12 cellular contexts compared by ENCODE assay signal in the genomic region with DNA sequence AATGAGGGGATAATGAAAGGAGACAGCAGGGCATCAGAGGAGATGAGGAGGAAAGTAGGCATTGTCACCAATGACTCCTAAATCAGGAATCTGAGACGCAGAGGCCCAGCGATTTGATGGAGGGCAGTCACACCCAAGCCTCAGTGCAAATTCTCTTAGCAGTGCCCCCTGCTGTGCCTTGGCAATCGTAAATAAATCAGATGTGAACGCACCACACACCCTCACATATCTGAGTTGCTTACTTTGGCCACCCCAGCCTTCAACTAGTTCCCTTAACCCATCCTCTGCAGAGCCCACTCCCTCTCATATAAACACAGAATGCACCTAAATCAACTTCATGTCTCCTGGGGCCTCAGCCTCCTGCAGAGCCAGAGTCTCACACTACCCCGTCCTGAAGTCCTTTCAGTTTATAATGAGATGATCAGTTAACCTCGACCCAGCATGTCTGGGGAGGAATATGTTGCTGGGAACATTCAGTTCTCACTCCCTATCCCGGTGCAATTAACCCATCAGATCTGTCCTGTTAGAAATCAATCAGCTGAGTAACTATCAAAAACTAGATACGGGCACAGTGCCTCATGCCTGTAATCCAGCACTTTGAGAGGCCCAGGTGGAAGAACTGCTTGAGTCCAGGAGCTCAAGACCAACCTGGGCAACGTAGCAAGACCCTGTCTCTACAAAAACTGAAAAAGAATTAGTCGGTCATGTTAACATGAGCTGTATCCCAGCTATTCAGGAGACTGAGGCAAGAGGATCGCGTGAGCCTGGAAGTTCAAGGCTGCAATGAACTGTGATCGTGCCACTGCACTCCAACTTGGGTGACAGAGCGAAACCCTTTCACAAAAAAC.
DNase-seq lines count a peak whose midpoint lies in the region; ATAC-seq and TF ChIP-seq lines count a peak whose summit lies in the region.
"Had no signal": no experiment of that assay in that cellular context is flagged by ENCODE, and none has a peak within 500 bp of the region (broad histone marks: within the 10 kb centered on the region; RNA-seq: fewer than 3 reads in every experiment).

No MANE protein-coding gene starts in this region.

- POLR2A ChIA-PET in activated CD4-positive, alpha-beta T cell treated with anti-CD3 and anti-CD28 coated beads, Interleukin-2, amount 10 ng/mL, durations not matched to agents 7 days and 5 days (lab: Charles Lee) = no interaction called here

- peaks cover 13% of the 10 kb centered on the region for H3K9me3 Mint-ChIP-seq in activated CD4-positive, alpha-beta T cell treated with anti-CD3 and anti-CD28 coated beads, Interleukin-2, amount 10 ng/mL, durations not matched to agents 7 days and 5 days
- peaks cover 9% of the 10 kb centered on the region for H3K9me3 Mint-ChIP-seq in chondrocyte (ENCODE audit: low read depth)

- H3K27ac Mint-ChIP-seq in activated CD4-positive, alpha-beta T cell treated with anti-CD3 and anti-CD28 coated beads, Interleukin-2, amount 10 ng/mL, durations not matched to agents 7 days and 5 days = peak overlapping the region; percentile 21
- peak overlapping the region; percentile 71 for H3K27ac Mint-ChIP-seq in chondrocyte (ENCODE audit: unreplicated experiment)
- H3K27ac Mint-ChIP-seq: activated CD4-positive, alpha-beta T cell treated with anti-CD3 and anti-CD28 coated beads, Interleukin-2, amount 10 ng/mL, durations not matched to agents 24 days and 14 days had no signal

- DNase-seq in activated CD4-positive, alpha-beta T cell treated with anti-CD3 and anti-CD28 coated beads, Interleukin-2, amount 10 ng/mL, durations not matched to agents 7 days and 5 days = no peak
- no peak for DNase-seq in activated CD4-positive, alpha-beta T cell treated with anti-CD3 and anti-CD28 coated beads for 1 hour
- peak; percentile 71 for DNase-seq in NCI-H345 treated with DMSO at 0.1 percent for 48 hours (lab: John Stamatoyannopoulos, UW; ENCODE audit: unreplicated experiment)
- DNase-seq in chondrocyte (ENCODE audit: low spot score) = no peak
- no peak for DNase-seq in central memory CD4-positive, alpha-beta T cell
- no peak for DNase-seq in activated CD4-positive, alpha-beta T cell treated with anti-CD3 and anti-CD28 coated beads for 4 hours
- no peak for DNase-seq in superior temporal gyrus (ENCODE audit: extremely low spot score)
- DNase-seq: activated CD4-positive, alpha-beta T cell treated with anti-CD3 and anti-CD28 coated beads, Interleukin-2, amount 10 ng/mL, durations not matched to agents 24 days and 14 days; activated naive CD4-positive, alpha-beta T cell treated with Interleukin-2 at 50 U/mL for 16 hours; AML-193; NCI-H1105 had no signal

- no peak for ATAC-seq in GM21526 (IDR thresholded peaks at IDR 0.05; ENCODE audit: low FRiP score, unreplicated experiment)

- H3K27me3 Mint-ChIP-seq in activated CD4-positive, alpha-beta T cell treated with anti-CD3 and anti-CD28 coated beads, Interleukin-2, amount 10 ng/mL, durations not matched to agents 7 days and 5 days = no peaks in the 10 kb centered on the region
- H3K27me3 Mint-ChIP-seq in chondrocyte (ENCODE audit: low read depth) = no peaks in the 10 kb centered on the region
- H3K27me3 Mint-ChIP-seq: activated CD4-positive, alpha-beta T cell treated with anti-CD3 and anti-CD28 coated beads, Interleukin-2, amount 10 ng/mL, durations not matched to agents 24 days and 14 days had no signal

- no peak overlapping the region for H3K4me3 Mint-ChIP-seq in activated CD4-positive, alpha-beta T cell treated with anti-CD3 and anti-CD28 coated beads, Interleukin-2, amount 10 ng/mL, durations not matched to agents 7 days and 5 days
- H3K4me3 Mint-ChIP-seq in chondrocyte (ENCODE audit: unreplicated experiment) = peak overlapping the region; percentile 5
- H3K4me3 Mint-ChIP-seq: activated CD4-positive, alpha-beta T cell treated with anti-CD3 and anti-CD28 coated beads, Interleukin-2, amount 10 ng/mL, durations not matched to agents 24 days and 14 days had no signal

- CTCF ChIA-PET in activated CD4-positive, alpha-beta T cell treated with anti-CD3 and anti-CD28 coated beads, Interleukin-2, amount 10 ng/mL, durations not matched to agents 7 days and 5 days (lab: Charles Lee) = interaction anchor here (0.9 kb wide), 1 partner anchor 32 kb away, joined by 3 read pairs; no protein-coding TSS in a partner anchor

- H3K4me1 Mint-ChIP-seq in activated CD4-positive, alpha-beta T cell treated with anti-CD3 and anti-CD28 coated beads, Interleukin-2, amount 10 ng/mL, durations not matched to agents 7 days and 5 days = peaks cover 16% of the 10 kb centered on the region
- H3K4me1 Mint-ChIP-seq in chondrocyte (ENCODE audit: low read depth) = peaks cover 41% of the 10 kb centered on the region

- peaks cover 4% of the 10 kb centered on the region for H3K36me3 Mint-ChIP-seq in activated CD4-positive, alpha-beta T cell treated with anti-CD3 and anti-CD28 coated beads, Interleukin-2, amount 10 ng/mL, durations not matched to agents 7 days and 5 days (ENCODE audit: low read depth)
- H3K36me3 Mint-ChIP-seq in chondrocyte (ENCODE audit: low read depth) = no peaks in the 10 kb centered on the region

- peak; percentile 52 for TF ChIP-seq CTCF in chondrocyte (IDR thresholded peaks at IDR 0.05)
